In the genomic region with DNA sequence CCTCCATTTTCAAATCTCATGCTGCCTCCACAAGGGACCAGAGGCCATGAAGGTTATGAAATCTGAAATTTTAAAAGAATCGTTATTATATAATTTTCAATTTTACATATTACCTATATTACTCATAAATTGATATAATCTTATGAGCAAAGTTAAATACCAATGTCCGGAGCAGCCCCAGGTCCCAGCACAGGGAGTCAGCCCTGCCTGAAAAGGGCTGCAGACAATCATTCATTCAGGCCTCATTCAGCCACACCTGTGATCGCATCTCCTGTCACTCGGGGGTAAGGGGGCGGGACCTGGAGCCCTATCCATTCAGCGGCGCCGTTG, we compare ENCODE assay signal across 8 cellular contexts.
DNase-seq lines count a peak whose midpoint lies in the region; ATAC-seq and TF ChIP-seq lines count a peak whose summit lies in the region.

No MANE protein-coding gene starts in this region.

- peak overlapping the region; percentile 90 for H3K4me3 Mint-ChIP-seq in activated CD4-positive, alpha-beta memory T cell treated with anti-CD3 and anti-CD28 coated beads for 36 hours
- H3K4me3 Mint-ChIP-seq in stimulated activated naive CD8-positive, alpha-beta T cell treated with anti-CD3 and anti-CD28 coated beads, Interleukin-15, amount 100 ng/mL, for 72 hours, result peak overlapping the region; percentile 84 to 89

- no peaks in the 10 kb centered on the region for H3K9me3 Mint-ChIP-seq in activated CD4-positive, alpha-beta memory T cell treated with anti-CD3 and anti-CD28 coated beads for 36 hours
- no peaks in the 10 kb centered on the region for H3K9me3 Mint-ChIP-seq in stimulated activated naive CD8-positive, alpha-beta T cell treated with anti-CD3 and anti-CD28 coated beads, Interleukin-15, amount 100 ng/mL, for 72 hours

- H3K27me3 Mint-ChIP-seq in activated CD4-positive, alpha-beta memory T cell treated with anti-CD3 and anti-CD28 coated beads for 36 hours, result no peaks in the 10 kb centered on the region
- H3K27me3 Mint-ChIP-seq in stimulated activated naive CD8-positive, alpha-beta T cell treated with anti-CD3 and anti-CD28 coated beads, Interleukin-15, amount 100 ng/mL, for 72 hours, result no peaks in the 10 kb centered on the region

- H3K27me3 ChIP-seq in ACC112 (ENCODE audit: insufficient read depth, low read length) (peaks cover 18% of the 10 kb centered on the region; the same call in 1 of the 2 replicates), hepatocyte (no peaks in the 10 kb centered on the region)

- H3K4me1 Mint-ChIP-seq in activated CD4-positive, alpha-beta memory T cell treated with anti-CD3 and anti-CD28 coated beads for 36 hours (ENCODE audit: low read depth), result peaks cover 28% of the 10 kb centered on the region
- H3K4me1 Mint-ChIP-seq in stimulated activated naive CD8-positive, alpha-beta T cell treated with anti-CD3 and anti-CD28 coated beads, Interleukin-15, amount 100 ng/mL, for 72 hours, result peaks cover 53% of the 10 kb centered on the region

- no peaks in the 10 kb centered on the region for H3K36me3 ChIP-seq in ACC112 (ENCODE audit: insufficient read depth, low read length)
- H3K36me3 ChIP-seq in hepatocyte (replicated peaks; ENCODE audit: insufficient read depth, low read depth), result no peaks in the 10 kb centered on the region

- H3K4me3 ChIP-seq in ACC112 (ENCODE audit: low read depth, low read length) (peak overlapping the region; percentile 94), hepatocyte (peak overlapping the region; percentile 99)

- no peaks in the 10 kb centered on the region for H3K9me2 ChIP-seq in hepatocyte (replicated peaks; ENCODE audit: insufficient read depth)

- H3K27ac Mint-ChIP-seq in activated CD4-positive, alpha-beta memory T cell treated with anti-CD3 and anti-CD28 coated beads for 36 hours, result peak overlapping the region; percentile 85
- H3K27ac Mint-ChIP-seq in stimulated activated naive CD8-positive, alpha-beta T cell treated with anti-CD3 and anti-CD28 coated beads, Interleukin-15, amount 100 ng/mL, for 72 hours, result peak overlapping the region in 1 of 2 donors; percentile 100

- intact Hi-C loops in activated CD4-positive, alpha-beta memory T cell treated with anti-CD3 and anti-CD28 coated beads for 36 hours (cut with micrococcal nuclease), result loop anchor here (2.0 kb wide), 3 partner anchors 169 to 241 kb away; a partner anchor contains a TSS

- H3K4me1 ChIP-seq in ACC112 (ENCODE audit: control insufficient read depth, insufficient read depth, low read length, unreplicated experiment) (no peaks in the 10 kb centered on the region), hepatocyte (ENCODE audit: insufficient read depth) (peaks cover 7% of the 10 kb centered on the region)

- peaks cover 5% of the 10 kb centered on the region for H4K20me1 ChIP-seq in hepatocyte (ENCODE audit: insufficient read depth, poor library complexity, severe bottlenecking)

- DNase-seq in GM10266 (ENCODE audit: extremely low spot score) (peak; percentile 88), HUDEP-2 (lab: John Stamatoyannopoulos, UW; ENCODE audit: unreplicated experiment in 76 of 76) (peak in 56 of 76 experiments; percentile 20 to 89 (median 76)), hepatocyte (ENCODE audit: low spot score) (no peak), NAMALWA (ENCODE audit: low spot score) (no peak)
- no peak for DNase-seq in activated CD4-positive, alpha-beta memory T cell treated with anti-CD3 and anti-CD28 coated beads for 36 hours
- no peak for DNase-seq in stimulated activated naive CD8-positive, alpha-beta T cell treated with anti-CD3 and anti-CD28 coated beads, Interleukin-15, amount 100 ng/mL, for 72 hours
- no peak for DNase-seq in stimulated activated CD4-positive, alpha-beta T cell treated with anti-CD3 and anti-CD28 coated beads, Interleukin-1b, Interleukin-23, amount 100 ng/mL, for 48 hours

- no peak for TF ChIP-seq CTCF in GM10266 (IDR thresholded peaks at IDR 0.05; ENCODE audit: control insufficient read depth, insufficient read depth, low read depth, missing control alignments)
- no peak for TF ChIP-seq CTCF in hepatocyte (IDR thresholded peaks at IDR 0.05; ENCODE audit: poor library complexity)

- POLR2A ChIA-PET in activated CD4-positive, alpha-beta memory T cell treated with anti-CD3 and anti-CD28 coated beads for 36 hours (lab: Charles Lee), result interaction anchor here (5.0 kb wide), 1 partner anchor 13 kb away, joined by 42 read pairs; a partner anchor contains a TSS

- peak overlapping the region; percentile 84 for H3K4me2 ChIP-seq in hepatocyte

- H3K9me3 ChIP-seq in hepatocyte (ENCODE audit: low read depth), result no peaks in the 10 kb centered on the region

- ATAC-seq in stimulated activated naive CD8-positive, alpha-beta T cell treated with anti-CD3 and anti-CD28 coated beads, Interleukin-15, amount 100 ng/mL, for 72 hours, result no peak

- 13% methylated on average over 8 of the region's 8 CpGs for WGBS in hepatocyte (ENCODE audit: low lambda C conversion rate, missing lambda C conversion rate)

- H2AFZ ChIP-seq in ACC112 (ENCODE audit: low read length, unreplicated experiment), result peak overlapping the region; percentile 83
- peak overlapping the region; percentile 78 for H2AFZ ChIP-seq in hepatocyte

- CTCF ChIA-PET in activated CD4-positive, alpha-beta memory T cell treated with anti-CD3 and anti-CD28 coated beads for 36 hours (lab: Charles Lee), result interaction anchor here (1.2 kb wide), 1 partner anchor 169 kb away, joined by 3 read pairs; no protein-coding TSS in a partner anchor

- H3K79me2 ChIP-seq in ACC112 (ENCODE audit: control insufficient read depth, insufficient read depth, low read length, unreplicated experiment) (no peaks in the 10 kb centered on the region), hepatocyte (peaks cover 22% of the 10 kb centered on the region)

- H3K36me3 Mint-ChIP-seq in activated CD4-positive, alpha-beta memory T cell treated with anti-CD3 and anti-CD28 coated beads for 36 hours, result peaks cover 24% of the 10 kb centered on the region

- no peak overlapping the region for H3K27ac ChIP-seq in ACC112 (ENCODE audit: low read depth, low read length)
- H3K27ac ChIP-seq in hepatocyte, result no peak overlapping the region

Comparison
In these comparisons a context has a peak if more than half of its experiments do, and no peak if none do; other contexts are left out.
1. DNase-seq: peak in GM10266 (single experiment) and HUDEP-2 (56 of 76); none in activated CD4-positive, alpha-beta memory T cell treated with anti-CD3 and anti-CD28 coated beads for 36 hours (single experiment), hepatocyte (single experiment), stimulated activated naive CD8-positive, alpha-beta T cell treated with anti-CD3 and anti-CD28 coated beads, Interleukin-15, amount 100 ng/mL, for 72 hours (0 of 2), stimulated activated CD4-positive, alpha-beta T cell treated with anti-CD3 and anti-CD28 coated beads, Interleukin-1b, Interleukin-23, amount 100 ng/mL, for 48 hours (single experiment) and NAMALWA (single experiment).